In genomic region chr14:102390064-102390463, GRCh38 we compare ENCODE assay signal across 18 cellular contexts. TPM values are rescaled to one million over a fixed set of nuclear protein-coding genes. Genes with fewer than 3 reads are reported as not detected.
DNase-seq lines count a peak whose midpoint lies in the region; ATAC-seq, FAIRE-seq and TF ChIP-seq lines count a peak whose summit lies in the region.
"Had no signal": no experiment of that assay in that cellular context is flagged by ENCODE, and none has a peak within 500 bp of the region (broad histone marks: within the 10 kb centered on the region; RNA-seq: fewer than 3 reads in every experiment).

No MANE protein-coding gene starts in this region.

- H3K27ac Mint-ChIP-seq in WTC11: 0 out of 2 replicates have a peak overlapping the region, but pooled peaks have one; percentile 11
- H3K27ac Mint-ChIP-seq: activated T-helper 1 cell treated with anti-CD3 and anti-CD28 coated beads, Interleukin-12 subunit alpha, Interleukin-12 subunit beta, Interleukin-2, Interleukin-4 antibody, amounts not matched to agents 30 ng/mL and 10 ng/mL and 1 ng/mL, durations not matched to agents 14 hours and 24 hours and 36 hours had no signal

- intact Hi-C loops in pancreas (cut with DNase I): no loop called here
- intact Hi-C loops in left ventricle myocardium superior (cut with micrococcal nuclease): no loop called here

- no peak overlapping the region for H3K4me3 Mint-ChIP-seq in WTC11
- H3K4me3 Mint-ChIP-seq: activated T-helper 1 cell treated with anti-CD3 and anti-CD28 coated beads, Interleukin-12 subunit alpha, Interleukin-12 subunit beta, Interleukin-2, Interleukin-4 antibody, amounts not matched to agents 30 ng/mL and 10 ng/mL and 1 ng/mL, durations not matched to agents 14 hours and 24 hours and 36 hours had no signal

- H3K27me3 Mint-ChIP-seq in WTC11 (ENCODE audit: low read depth): no peaks in the 10 kb centered on the region

- peaks cover 20% of the 10 kb centered on the region for H3K4me1 Mint-ChIP-seq in WTC11

- TF ChIP-seq CTCF in WTC11 (IDR thresholded peaks at IDR 0.05): no peak
- TF ChIP-seq CTCF in pancreas (IDR thresholded peaks at IDR 0.05): no peak

- POLR2A ChIA-PET in WTC11 (lab: Charles Lee): no interaction called here

- peaks cover 0 to 7% (median 0%) of the 10 kb centered on the region in 3 donors for H3K4me1 ChIP-seq in pancreas

- H3K4me3 ChIP-seq in pancreas: no peak overlapping the region
- H3K4me3 ChIP-seq: heart left ventricle had no signal

- H3K36me3 ChIP-seq in pancreas: no peaks in the 10 kb centered on the region

- H3K27ac ChIP-seq in pancreas: peak overlapping the region in 3 of 4 donors; percentile 51 to 59 (median 57)

- no peaks in the 10 kb centered on the region for H3K9me3 Mint-ChIP-seq in WTC11
- H3K9me3 Mint-ChIP-seq: activated T-helper 1 cell treated with anti-CD3 and anti-CD28 coated beads, Interleukin-12 subunit alpha, Interleukin-12 subunit beta, Interleukin-2, Interleukin-4 antibody, amounts not matched to agents 30 ng/mL and 10 ng/mL and 1 ng/mL, durations not matched to agents 14 hours and 24 hours and 36 hours had no signal

- FAIRE-seq in pancreas (lab: Jason Lieb, UNC): no peak

- no peaks in the 10 kb centered on the region for H3K27me3 ChIP-seq in pancreas
- H3K27me3 ChIP-seq: heart left ventricle had no signal

- CTCF ChIA-PET in WTC11 (lab: Charles Lee): no interaction called here

- no peaks in the 10 kb centered on the region for H3K9me3 ChIP-seq in pancreas
- H3K9me3 ChIP-seq: heart left ventricle had no signal

- no peak for ATAC-seq in WTC11
- ATAC-seq in pancreas: peak in 2 of 4 donors; percentile 47 to 57
- no peak for ATAC-seq in GM21619 (IDR thresholded peaks at IDR 0.05; ENCODE audit: unreplicated experiment)
- no peak for ATAC-seq in left ventricle myocardium superior
- ATAC-seq: heart left ventricle had no signal

- peaks cover 2% of the 10 kb centered on the region; the same call in 1 of the 2 replicates for H3K36me3 Mint-ChIP-seq in WTC11

- DNase-seq in Ammon's horn (ENCODE audit: low spot score): peak; percentile 45
- no peak for DNase-seq in WTC11 (ENCODE audit: low spot score)
- peak; percentile 28 for DNase-seq in fibroblast of peridontal ligament (ENCODE audit: extremely low read depth)
- no peak for DNase-seq in pancreas
- DNase-seq in activated CD4-positive, alpha-beta T cell treated with anti-CD3 and anti-CD28 coated beads for 4 hours: no peak
- DNase-seq in activated naive CD4-positive, alpha-beta T cell treated with anti-CD3 and anti-CD28 coated beads, Interleukin-2, amount 50 U/mL, for 16 hours: no peak
- no peak for DNase-seq in left ventricle myocardium superior
- DNase-seq: ACHN; activated CD4-positive, alpha-beta T cell treated with anti-CD3 and anti-CD28 coated beads, Interleukin-2, amount 50 U/mL, for 48 hours; amniotic stem cell; COR-L47; HCEC 1CT; heart left ventricle; kidney glomerular epithelial cell; NCI-H187; NCI-H526 had no signal

TF ChIP-seq in WTC11, 78 proteins besides CTCF, POLR2A, EP300 and RAD21:
- TF ChIP-seq PREB (CRISPR knock-in tag; IDR thresholded peaks at IDR 0.05; ENCODE audit: borderline replicate concordance): no peak
- TF ChIP-seq GABPB1 (CRISPR knock-in tag; IDR thresholded peaks at IDR 0.05): no peak
- TF ChIP-seq ZNF671 (CRISPR knock-in tag; IDR thresholded peaks at IDR 0.05): no peak
- TF ChIP-seq E2F4 (CRISPR knock-in tag; IDR thresholded peaks at IDR 0.05; ENCODE audit: borderline replicate concordance, low read depth): no peak
- no peak for TF ChIP-seq USF1 (CRISPR knock-in tag; IDR thresholded peaks at IDR 0.05)
- TF ChIP-seq ATF1 (CRISPR knock-in tag; IDR thresholded peaks at IDR 0.05): no peak
- no peak for TF ChIP-seq ZNF423 (CRISPR knock-in tag; IDR thresholded peaks at IDR 0.05)
- no peak for TF ChIP-seq NR3C1 (CRISPR knock-in tag; conservative IDR thresholded peaks at IDR 0.05; ENCODE audit: low read depth)
- no peak for TF ChIP-seq STAT6 (CRISPR knock-in tag; conservative IDR thresholded peaks at IDR 0.05; ENCODE audit: low read depth)
- TF ChIP-seq NFYB (CRISPR knock-in tag; conservative IDR thresholded peaks at IDR 0.05; ENCODE audit: low read depth): no peak
- TF ChIP-seq, protein P1, sequence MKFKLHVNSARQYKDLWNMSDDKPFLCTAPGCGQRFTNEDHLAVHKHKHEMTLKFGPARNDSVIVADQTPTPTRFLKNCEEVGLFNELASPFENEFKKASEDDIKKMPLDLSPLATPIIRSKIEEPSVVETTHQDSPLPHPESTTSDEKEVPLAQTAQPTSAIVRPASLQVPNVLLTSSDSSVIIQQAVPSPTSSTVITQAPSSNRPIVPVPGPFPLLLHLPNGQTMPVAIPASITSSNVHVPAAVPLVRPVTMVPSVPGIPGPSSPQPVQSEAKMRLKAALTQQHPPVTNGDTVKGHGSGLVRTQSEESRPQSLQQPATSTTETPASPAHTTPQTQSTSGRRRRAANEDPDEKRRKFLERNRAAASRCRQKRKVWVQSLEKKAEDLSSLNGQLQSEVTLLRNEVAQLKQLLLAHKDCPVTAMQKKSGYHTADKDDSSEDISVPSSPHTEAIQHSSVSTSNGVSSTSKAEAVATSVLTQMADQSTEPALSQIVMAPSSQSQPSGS (CRISPR knock-in tag; IDR thresholded peaks at IDR 0.05; ENCODE audit: borderline replicate concordance, low read depth): no peak
- no peak for TF ChIP-seq CREB1 (CRISPR knock-in tag; IDR thresholded peaks at IDR 0.05)
- TF ChIP-seq TEAD4 (CRISPR knock-in tag; IDR thresholded peaks at IDR 0.05): no peak
- no peak for TF ChIP-seq PRRX2 (CRISPR knock-in tag; IDR thresholded peaks at IDR 0.05)
- no peak for TF ChIP-seq OVOL2 (CRISPR knock-in tag; IDR thresholded peaks at IDR 0.05; ENCODE audit: borderline replicate concordance)
- no peak for TF ChIP-seq KAT7 (CRISPR knock-in tag; IDR thresholded peaks at IDR 0.05; ENCODE audit: borderline replicate concordance)
- no peak for TF ChIP-seq IRF2 (CRISPR knock-in tag; IDR thresholded peaks at IDR 0.05; ENCODE audit: borderline replicate concordance, low read depth)
- TF ChIP-seq MXD4 (CRISPR knock-in tag; IDR thresholded peaks at IDR 0.05; ENCODE audit: borderline replicate concordance): no peak
TF ChIP-seq in WTC11: peak in this region for 0.

RNA-seq across cellular contexts. Expression of gene TECPR2, which starts 27.3 kb away (rescaled TPM):
- 19.8 to 25.0 TPM (median 21.3 TPM) in 3 replicates for total RNA-seq in WTC11 (2021)
- 10 to 100 TPM in 4 of 6 donors, 1 to 10 TPM in 2; 7.9 to 18.2 (median 11.0) TPM for total RNA-seq in pancreas
- 10 to 100 TPM in 1 of 2 donors, 1 to 10 TPM in 1; 3.3 to 10.2 TPM for polyA plus RNA-seq in pancreas
- 22.5 TPM for total RNA-seq in left ventricle myocardium superior

RNA-seq across cellular contexts. Expression of gene CINP, which starts 27.4 kb away (rescaled TPM):
- 38.3 to 43.8 TPM (median 39.5 TPM) in 3 replicates for total RNA-seq in WTC11 (2021)
- 10 to 100 TPM; 19.5 to 26.3 (median 23.8) TPM for total RNA-seq in pancreas
- 10 to 100 TPM; 25.8 to 26.4 TPM for polyA plus RNA-seq in pancreas
- total RNA-seq in left ventricle myocardium superior: 33.7 TPM

Comparison
In these comparisons a context has a peak if more than half of its experiments do, and no peak if none do; other contexts are left out.
1. DNase-seq: peak in Ammon's horn (single experiment) and fibroblast of peridontal ligament (single experiment); none in WTC11 (single experiment), pancreas (0 of 6), activated CD4-positive, alpha-beta T cell treated with anti-CD3 and anti-CD28 coated beads for 4 hours (0 of 2), activated naive CD4-positive, alpha-beta T cell treated with anti-CD3 and anti-CD28 coated beads, Interleukin-2, amount 50 U/mL, for 16 hours (single experiment) and left ventricle myocardium superior (single experiment).